ENCODE assay signal across 9 cellular contexts in the genomic region with DNA sequence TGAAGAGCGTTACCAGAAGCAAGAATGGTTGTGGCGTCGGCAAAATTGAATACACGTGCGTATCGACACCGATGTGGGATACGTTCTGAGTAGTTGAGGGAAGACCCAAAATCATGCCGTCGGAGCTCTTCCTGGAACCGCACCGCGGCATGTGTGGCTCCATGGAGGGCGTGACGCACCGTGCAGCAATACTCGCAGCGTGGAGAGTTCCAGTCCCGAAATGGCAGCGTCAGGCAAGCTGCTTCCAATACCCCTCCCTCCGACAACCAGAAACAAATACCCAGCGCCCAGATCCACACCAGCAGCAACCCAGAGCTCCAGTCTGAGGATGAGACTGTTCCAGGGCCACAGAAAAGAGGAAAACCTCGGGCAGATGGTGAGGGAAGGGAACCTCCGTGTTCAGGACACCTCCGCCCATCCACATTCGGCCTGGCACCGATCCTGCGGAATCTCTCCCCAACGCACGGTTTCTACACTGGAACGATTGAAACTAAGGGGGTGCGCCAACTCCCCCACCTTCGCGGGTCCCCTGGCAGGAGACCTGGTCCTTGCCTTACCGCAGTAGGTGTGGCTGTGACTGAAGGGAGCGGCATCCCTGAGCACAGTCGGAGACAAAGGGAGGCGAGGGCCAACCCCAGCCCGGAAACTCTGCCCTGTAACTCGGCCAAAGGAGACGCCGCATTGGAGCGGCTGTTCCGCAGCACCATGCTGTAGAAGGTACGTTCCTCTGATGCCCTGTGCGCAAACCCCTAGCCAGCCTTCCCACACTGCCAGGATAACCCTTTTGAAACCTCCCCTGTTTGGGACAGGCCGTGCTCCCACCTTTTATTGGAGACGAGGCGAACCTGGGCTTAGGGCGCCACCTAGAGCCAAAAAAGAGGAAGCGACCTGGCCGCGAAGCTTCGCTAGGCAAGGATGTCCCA. TPM values are rescaled to one million over a fixed set of nuclear protein-coding genes. Genes with fewer than 3 reads are reported as not detected.
A peak's percentile ranks its signal among the peaks of the same experiment; 100 is the strongest.
DNase-seq lines count a peak whose midpoint lies in the region; ATAC-seq, FAIRE-seq and TF ChIP-seq lines count a peak whose summit lies in the region.
"Had no signal": no experiment of that assay in that cellular context is flagged by ENCODE, and none has a peak within 500 bp of the region (broad histone marks: within the 10 kb centered on the region; RNA-seq: fewer than 3 reads in every experiment).

No MANE protein-coding gene starts in this region.

- no peaks in the 10 kb centered on the region for H3K36me3 ChIP-seq in BJ (ENCODE audit: control insufficient read depth, insufficient read depth, low read length)
- no peaks in the 10 kb centered on the region for H3K36me3 ChIP-seq in NT2/D1 (ENCODE audit: insufficient read depth, insufficient read length, low read length)
- H3K36me3 ChIP-seq in osteoblast (ENCODE audit: insufficient read depth, low read length): no peaks in the 10 kb centered on the region

- TF ChIP-seq CTCF in BJ (IDR thresholded peaks at IDR 0.05; ENCODE audit: insufficient read depth, low read depth, low read length): peak; percentile 93
- TF ChIP-seq CTCF in osteoblast (IDR thresholded peaks at IDR 0.05; ENCODE audit: extremely low read depth, low read depth, low read length): peak; percentile 91

- H3K9me3 ChIP-seq in NT2/D1 (ENCODE audit: insufficient read depth, low read length) (no peaks in the 10 kb centered on the region), osteoblast (ENCODE audit: low read depth, low read length) (no peaks in the 10 kb centered on the region)

- peak; percentile 72 for FAIRE-seq in GM19239 (lab: Jason Lieb, UNC)

- no peaks in the 10 kb centered on the region for H3K36me3 Mint-ChIP-seq in activated naive CD4-positive, alpha-beta T cell treated with anti-CD3 and anti-CD28 coated beads for 36 hours (ENCODE audit: low read depth)

- DNase-seq in BJ (ENCODE audit: low read depth): no peak
- DNase-seq in GM19239 (ENCODE audit: insufficient read length, low spot score): no peak
- no peak for DNase-seq in NT2/D1 (ENCODE audit: low read depth, low spot score)
- DNase-seq in activated naive CD4-positive, alpha-beta T cell treated with anti-CD3 and anti-CD28 coated beads for 36 hours: peak; percentile 66
- peak; percentile 69 for DNase-seq in glomerular visceral epithelial cell (ENCODE audit: extremely low spot score)
- DNase-seq in osteoblast (ENCODE audit: insufficient read length, low spot score, missing footprints): peak; percentile 65

- no peak overlapping the region for H3K27ac ChIP-seq in osteoblast (ENCODE audit: low read depth, low read length)

- CTCF ChIA-PET in BJ (lab: Yijun Ruan, JAX): interaction anchor here (0.6 to 7.2 kb wide), 47 partner anchors 10 to 1050 kb away, joined by 3 to 91 read pairs (median 4); no protein-coding TSS in a partner anchor
- CTCF ChIA-PET in activated naive CD4-positive, alpha-beta T cell treated with anti-CD3 and anti-CD28 coated beads for 36 hours (lab: Charles Lee): interaction anchor here (0.6 to 2.9 kb wide), 29 partner anchors 8 to 235 kb away, joined by 3 to 19 read pairs (median 4); no protein-coding TSS in a partner anchor

- peaks cover 11% of the 10 kb centered on the region for H3K4me1 Mint-ChIP-seq in activated naive CD4-positive, alpha-beta T cell treated with anti-CD3 and anti-CD28 coated beads for 36 hours (ENCODE audit: low read depth)

- no peaks in the 10 kb centered on the region for H4K20me1 ChIP-seq in osteoblast (ENCODE audit: insufficient read depth, low read length)

- peaks cover 2% of the 10 kb centered on the region for H3K4me1 ChIP-seq in NT2/D1 (ENCODE audit: insufficient read depth, insufficient read length)
- no peaks in the 10 kb centered on the region for H3K4me1 ChIP-seq in osteoblast (ENCODE audit: insufficient read depth, low read length)

- intact Hi-C loops in activated naive CD4-positive, alpha-beta T cell treated with anti-CD3 and anti-CD28 coated beads for 36 hours (cut with micrococcal nuclease): loop anchor here (1.0 to 10.0 kb wide), 6 partner anchors 25 to 567 kb away; no protein-coding TSS in a partner anchor

- H2AFZ ChIP-seq in osteoblast (ENCODE audit: low read length): peak overlapping the region; percentile 93

- peaks cover 32% of the 10 kb centered on the region for H3K27me3 Mint-ChIP-seq in activated naive CD4-positive, alpha-beta T cell treated with anti-CD3 and anti-CD28 coated beads for 36 hours (ENCODE audit: low read depth)

- ATAC-seq in GM21515 (IDR thresholded peaks at IDR 0.05; ENCODE audit: unreplicated experiment) (no peak), HG02970 (IDR thresholded peaks at IDR 0.05; ENCODE audit: low FRiP score, unreplicated experiment) (no peak)

- peak overlapping the region; percentile 70 for H3K4me3 Mint-ChIP-seq in activated naive CD4-positive, alpha-beta T cell treated with anti-CD3 and anti-CD28 coated beads for 36 hours

- H3K27me3 ChIP-seq in BJ (ENCODE audit: control insufficient read depth, insufficient read depth, low read length): no peaks in the 10 kb centered on the region; the same call in 1 of the 2 replicates
- H3K27me3 ChIP-seq in NT2/D1 (ENCODE audit: insufficient read depth, insufficient read length): no peaks in the 10 kb centered on the region
- no peaks in the 10 kb centered on the region for H3K27me3 ChIP-seq in osteoblast (ENCODE audit: insufficient read depth, low read length)

- peak overlapping the region; percentile 81 for H3K4me2 ChIP-seq in osteoblast (ENCODE audit: insufficient read depth, low read length)

- POLR2A ChIA-PET in BJ (lab: Charles Lee): no interaction called here

- no peak overlapping the region for H3K27ac Mint-ChIP-seq in activated naive CD4-positive, alpha-beta T cell treated with anti-CD3 and anti-CD28 coated beads for 36 hours

- peak overlapping the region; percentile 21 for H3K9ac ChIP-seq in NT2/D1 (ENCODE audit: insufficient read length, low read depth)

- no peaks in the 10 kb centered on the region for H3K79me2 ChIP-seq in osteoblast (ENCODE audit: insufficient read depth, low read length)

- H3K4me3 ChIP-seq in BJ (ENCODE audit: low read depth, low read length) (peak overlapping the region; percentile 42), NT2/D1 (ENCODE audit: insufficient read length, low read depth) (no peak overlapping the region), osteoblast (ENCODE audit: insufficient read depth, low read length) (peak overlapping the region; percentile 71)

- H3K9me3 Mint-ChIP-seq in activated naive CD4-positive, alpha-beta T cell treated with anti-CD3 and anti-CD28 coated beads for 36 hours: no peaks in the 10 kb centered on the region

RNA-seq across cellular contexts. Expression of a gene that starts 28.3 kb away (rescaled TPM):
- not detected in 2 replicates for polyA plus RNA-seq in BJ (2011; rRNA removed)
- polyA minus RNA-seq in BJ (2011; rRNA and poly(A)+ RNA removed): not detected in 2 replicates
- not detected for total RNA-seq in activated naive CD4-positive, alpha-beta T cell treated with anti-CD3 and anti-CD28 coated beads for 36 hours
- total RNA-seq in osteoblast: not detected in 2 replicates
- total RNA-seq: LHCN-M2 had no signal

Comparison
In these comparisons a context has a peak if more than half of its experiments do, and no peak if none do; other contexts are left out.
1. DNase-seq: peak in activated naive CD4-positive, alpha-beta T cell treated with anti-CD3 and anti-CD28 coated beads for 36 hours (single experiment), glomerular visceral epithelial cell (single experiment) and osteoblast (single experiment); none in BJ (single experiment), GM19239 (single experiment) and NT2/D1 (single experiment).